ENCODE assay signal across 8 cellular contexts in the genomic region with DNA sequence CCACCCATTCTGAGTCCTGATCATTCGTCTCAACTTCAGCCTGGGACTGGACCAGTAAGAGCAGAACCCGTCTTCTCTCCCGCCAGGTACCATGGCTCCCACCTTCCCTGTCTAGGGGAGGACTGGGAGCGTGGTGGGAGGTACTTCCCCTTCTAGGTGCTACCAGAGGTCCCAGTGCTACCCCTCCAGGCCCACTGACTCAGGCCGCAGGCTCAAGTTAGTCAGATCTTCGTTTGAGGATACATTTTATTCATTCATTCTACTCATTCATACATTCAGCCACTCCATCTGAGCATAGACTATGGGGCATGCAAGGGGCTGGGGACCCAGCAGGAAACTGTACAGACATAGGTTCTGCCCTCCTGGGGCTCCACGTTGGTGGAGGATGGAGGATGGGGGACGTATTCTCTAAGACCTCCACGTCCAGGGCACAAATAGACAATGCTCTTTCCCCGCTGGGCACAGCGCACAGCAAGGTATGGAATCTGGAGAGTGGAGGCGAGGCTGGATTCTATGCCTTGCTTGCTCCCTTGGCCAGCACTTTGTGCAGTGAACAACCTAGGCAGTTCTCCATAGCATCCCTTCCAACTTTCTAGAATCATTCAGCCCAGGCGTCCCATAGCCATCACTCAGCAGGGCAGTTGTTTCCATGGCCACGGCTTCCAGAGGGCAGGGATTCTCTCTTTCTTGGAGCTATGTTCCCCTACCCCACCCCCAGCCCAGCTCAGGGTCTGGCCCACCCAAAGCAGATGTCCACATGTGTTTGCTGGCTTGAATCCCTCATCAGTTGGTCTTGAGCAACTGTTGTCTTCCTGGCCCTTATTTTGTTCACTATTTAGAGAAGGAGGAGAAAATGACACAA. TPM values are rescaled to one million over a fixed set of nuclear protein-coding genes. Genes with fewer than 3 reads are reported as not detected.
DNase-seq lines count a peak whose midpoint lies in the region; TF ChIP-seq lines count a peak whose summit lies in the region.

No MANE protein-coding gene starts in this region.

- dilution Hi-C loops in mammary epithelial cell (cut with HindIII; ENCODE audit: low sequenced_read_pairs), result no loop called here

- no peaks in the 10 kb centered on the region for H3K36me3 Mint-ChIP-seq in MCF 10A (ENCODE audit: insufficient read depth, unreplicated experiment)

- H3K27ac Mint-ChIP-seq in MCF 10A (ENCODE audit: low read depth, unreplicated experiment), result no peak overlapping the region

- H2AFZ ChIP-seq in mammary epithelial cell (ENCODE audit: low read depth, low read length), result no peak overlapping the region

- H3K4me3 ChIP-seq in mammary epithelial cell (replicated peaks in 1 of 3; ENCODE audit: insufficient read depth in 1 of 3, low read depth in 2 of 3, low read length in 3 of 3) (no peak overlapping the region), colonic mucosa (no peak overlapping the region), mucosa of rectum (ENCODE audit: low read length in 2 of 2) (no peak overlapping the region)

- no peak for TF ChIP-seq CTCF in MCF 10A (IDR thresholded peaks at IDR 0.05; ENCODE audit: unreplicated experiment)
- no peak for TF ChIP-seq CTCF in mammary epithelial cell (conservative IDR thresholded peaks at IDR 0.05 in 1 of 2, IDR thresholded peaks at IDR 0.05 in 1 of 2; ENCODE audit: extremely low read depth in 1 of 2, insufficient read depth in 1 of 2, low read depth in 1 of 2, low read length in 2 of 2)
- TF ChIP-seq CTCF in colonic mucosa (IDR thresholded peaks at IDR 0.05), result no peak
- no peak for TF ChIP-seq CTCF in GM10248 (IDR thresholded peaks at IDR 0.05; ENCODE audit: control extremely low read depth, extremely low read depth, low read depth, missing control alignments)

- no peak for DNase-seq in MCF 10A (ENCODE audit: unreplicated experiment)
- DNase-seq in mammary epithelial cell, result no peak
- peak; percentile 29 for DNase-seq in colonic mucosa
- DNase-seq in ureter (ENCODE audit: low spot score), result peak; percentile 45
- no peak for DNase-seq in GM10248 (ENCODE audit: extremely low spot score)
- no peak for DNase-seq in NK-92 treated with Interleukin-12 subunit alpha and Interleukin-12 subunit beta, amount 100 ng/mL, for 24 hours (lab: John Stamatoyannopoulos, UW)
- DNase-seq in stimulated activated CD4-positive, alpha-beta T cell treated with anti-CD3 and anti-CD28 coated beads, Interleukin-4, amount 100 ng/mL, for 1 hour, result no peak

- 94% methylated on average over 14 of the region's 14 CpGs for WGBS in mammary epithelial cell (ENCODE audit: low coverage, missing lambda C conversion rate)

- H3K4me1 ChIP-seq in mammary epithelial cell (ENCODE audit: insufficient read depth, low read length), result peaks cover 6% of the 10 kb centered on the region
- no peaks in the 10 kb centered on the region for H3K4me1 ChIP-seq in colonic mucosa
- peaks cover 3 to 14% of the 10 kb centered on the region in 2 donors for H3K4me1 ChIP-seq in mucosa of rectum (ENCODE audit: control insufficient read depth in 2 of 2, insufficient read depth in 2 of 2, low read length in 2 of 2)

- no TSS peak for BruUV-seq in MCF 10A (replicated peaks; lab: Mats Ljungman, UMichigan)
- no TSS peak for BruUV-seq in mammary epithelial cell (replicated peaks; lab: Mats Ljungman, UMichigan)

- peaks cover 6% of the 10 kb centered on the region for H3K27me3 ChIP-seq in mammary epithelial cell (ENCODE audit: insufficient read depth, low read length)
- H3K27me3 ChIP-seq in colonic mucosa, result peaks cover 22% of the 10 kb centered on the region
- H3K27me3 ChIP-seq in mucosa of rectum (ENCODE audit: control insufficient read depth in 2 of 2, insufficient read depth in 2 of 2, low read length in 2 of 2), result peaks cover 30 to 35% of the 10 kb centered on the region in 2 donors

- no peak overlapping the region for H3K27ac ChIP-seq in mammary epithelial cell (ENCODE audit: insufficient read depth, low read depth, low read length)
- H3K27ac ChIP-seq in colonic mucosa, result peak overlapping the region; percentile 6
- peak overlapping the region in 1 of 2 donors; percentile 25 for H3K27ac ChIP-seq in mucosa of rectum (ENCODE audit: low read depth in 2 of 2, low read length in 2 of 2)

- POLR2A ChIA-PET in MCF 10A (lab: Yijun Ruan, JAX) (no interaction called here), GM10248 (lab: Yijun Ruan, JAX) (no interaction called here)

- H3K9ac ChIP-seq in mammary epithelial cell (ENCODE audit: insufficient read depth, low read length) (no peak overlapping the region), colonic mucosa (ENCODE audit: low read depth in 2 of 2, low read length in 2 of 2) (peak overlapping the region; percentile 2 to 63), mucosa of rectum (ENCODE audit: low read depth in 1 of 2, low read length in 2 of 2) (peak overlapping the region; percentile 28 to 46)

- CTCF ChIA-PET in MCF 10A (lab: Yijun Ruan, JAX) (interaction anchor here (0.8 to 1.7 kb wide), 5 partner anchors 20 to 189 kb away, joined by 3 to 5 read pairs (median 4); no protein-coding TSS in a partner anchor), mammary epithelial cell (lab: Charles Lee; ENCODE audit: low non-redundant PET) (no interaction called here), GM10248 (lab: Yijun Ruan, JAX) (interaction anchor here (1.2 to 3.9 kb wide), 5 partner anchors 16 to 163 kb away, joined by 3 to 26 read pairs (median 8); no protein-coding TSS in a partner anchor)

- H3K9me3 ChIP-seq in mammary epithelial cell (replicated peaks; ENCODE audit: insufficient read depth, low read length) (no peaks in the 10 kb centered on the region), colonic mucosa (no peaks in the 10 kb centered on the region), mucosa of rectum (ENCODE audit: control insufficient read depth in 2 of 2, low read length in 2 of 2) (no peaks in the 10 kb centered on the region)

- H3K27me3 Mint-ChIP-seq in MCF 10A (ENCODE audit: insufficient read depth, unreplicated experiment), result peaks cover 39% of the 10 kb centered on the region

- no peaks in the 10 kb centered on the region for H3K9me3 Mint-ChIP-seq in MCF 10A (ENCODE audit: unreplicated experiment)

- intact Hi-C loops in MCF 10A (cut with micrococcal nuclease), result no loop called here
- intact Hi-C loops in mammary epithelial cell (cut with micrococcal nuclease), result no loop called here
- intact Hi-C loops in colonic mucosa (cut with DNase I), result no loop called here

- H3K4me3 Mint-ChIP-seq in MCF 10A (ENCODE audit: unreplicated experiment), result peak overlapping the region; percentile 77

- H3K4me2 ChIP-seq in mammary epithelial cell (ENCODE audit: insufficient read depth, low read depth, low read length), result no peak overlapping the region

- H4K20me1 ChIP-seq in mammary epithelial cell (ENCODE audit: insufficient read depth, low read length), result no peaks in the 10 kb centered on the region

- H3K36me3 ChIP-seq in mammary epithelial cell (ENCODE audit: insufficient read depth, low read length) (no peaks in the 10 kb centered on the region), colonic mucosa (no peaks in the 10 kb centered on the region), mucosa of rectum (ENCODE audit: control insufficient read depth in 2 of 2, insufficient read depth in 2 of 2, low read length in 2 of 2) (no peaks in the 10 kb centered on the region)

- no peaks in the 10 kb centered on the region for H3K79me2 ChIP-seq in mammary epithelial cell (ENCODE audit: insufficient read depth, low read length)

- H3K4me1 Mint-ChIP-seq in MCF 10A (ENCODE audit: insufficient read depth, unreplicated experiment), result peaks cover 6% of the 10 kb centered on the region

- in situ Hi-C loops in mammary epithelial cell (cut with MboI; ENCODE audit: low sequenced_read_pairs in 2 of 2), result no loop called here

RNA-seq across cellular contexts. Expression of gene RAB3IL1, which starts 1.1 kb away (rescaled TPM):
- total RNA-seq in MCF 10A (2022) (2.3 and 4.5 TPM in 2 replicates), mammary epithelial cell (1 to 10 TPM; 1.4 to 2.3 TPM), colonic mucosa (1 to 10 TPM; 3.7 to 5.9 TPM), ureter (14.9 TPM)
- polyA plus RNA-seq in mammary epithelial cell, result 1.00 TPM
- 0.57 TPM for polyA minus RNA-seq in mammary epithelial cell

RNA-seq across cellular contexts. Expression of gene FADS3, which starts 27.1 kb away (rescaled TPM):
- total RNA-seq in MCF 10A (2022) (145 and 184 TPM in 2 replicates), mammary epithelial cell (100 to 1,000 TPM; 149 to 429 TPM), colonic mucosa (10 to 100 TPM; 10.4 to 13.3 TPM), ureter (31.1 TPM)
- polyA plus RNA-seq in mammary epithelial cell, result 128 TPM
- polyA minus RNA-seq in mammary epithelial cell, result 183 TPM

RNA-seq across cellular contexts. Expression of gene BEST1, which starts 31.7 kb away (rescaled TPM):
- total RNA-seq in MCF 10A (2022), result 2.5 and 3.2 TPM in 2 replicates
- total RNA-seq in mammary epithelial cell, result under 1 TPM; 0.24 to 0.67 TPM
- polyA plus RNA-seq in mammary epithelial cell, result 0.14 TPM
- 0.26 TPM for polyA minus RNA-seq in mammary epithelial cell
- under 1 TPM; 0.58 to 0.77 TPM for total RNA-seq in colonic mucosa
- total RNA-seq in ureter, result 9.4 TPM

RNA-seq across cellular contexts. Expression of gene FTH1, which starts 49.0 kb away (rescaled TPM):
- total RNA-seq in MCF 10A (2022), result 8,367 and 15,492 TPM in 2 replicates
- total RNA-seq in mammary epithelial cell, result 1,000 to 10,000 TPM; 2,122 to 4,396 TPM
- 3,424 TPM for polyA plus RNA-seq in mammary epithelial cell
- 11,932 TPM for polyA minus RNA-seq in mammary epithelial cell
- 1,000 to 10,000 TPM; 5,286 to 5,395 TPM for total RNA-seq in colonic mucosa
- total RNA-seq in ureter, result 2,368 TPM

Comparison
In these comparisons a context has a peak if more than half of its experiments do, and no peak if none do; other contexts are left out.
1. DNase-seq: peak in colonic mucosa (single experiment) and ureter (single experiment); none in MCF 10A (single experiment), mammary epithelial cell (single experiment), GM10248 (single experiment), NK-92 treated with Interleukin-12 subunit alpha and Interleukin-12 subunit beta, amount 100 ng/mL, for 24 hours (single experiment) and stimulated activated CD4-positive, alpha-beta T cell treated with anti-CD3 and anti-CD28 coated beads, Interleukin-4, amount 100 ng/mL, for 1 hour (single experiment).